7 cellular contexts compared by ENCODE assay signal in the genomic region with DNA sequence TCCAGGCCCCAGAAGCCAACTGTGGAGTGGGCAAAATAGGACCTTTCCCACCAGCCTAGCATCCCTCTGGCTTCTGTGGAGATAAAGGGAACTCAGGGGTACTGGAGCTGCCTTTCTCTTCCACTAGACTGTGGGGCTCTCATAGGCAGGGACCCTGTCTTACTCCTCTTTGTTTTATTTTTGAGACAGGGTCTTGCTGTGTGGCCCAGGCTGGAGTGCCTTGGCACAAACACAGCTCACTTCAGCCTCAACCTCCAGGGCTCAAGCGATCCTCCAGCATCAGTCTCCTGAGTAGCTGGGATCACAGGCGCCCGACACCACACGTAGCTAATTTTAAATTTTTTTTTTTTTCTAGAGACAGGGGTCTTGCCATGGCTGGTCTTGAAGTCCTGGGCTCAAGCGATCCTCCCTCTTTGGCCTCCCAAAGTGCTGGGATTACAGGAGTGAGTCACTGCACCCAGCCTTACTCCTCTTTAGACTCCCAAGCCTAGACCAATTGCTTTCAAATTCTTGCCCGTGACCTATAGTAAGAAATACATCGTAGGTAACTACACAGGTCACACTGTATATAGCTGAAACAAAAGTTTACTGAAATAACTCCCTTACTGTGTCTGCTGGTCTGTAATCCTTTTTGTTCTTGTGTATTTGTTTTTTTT. TPM values are rescaled to one million over a fixed set of nuclear protein-coding genes. Genes with fewer than 3 reads are reported as not detected.
A peak's percentile ranks its signal among the peaks of the same experiment; 100 is the strongest.
DNase-seq lines count a peak whose midpoint lies in the region; ATAC-seq and TF ChIP-seq lines count a peak whose summit lies in the region.

No MANE protein-coding gene starts in this region.

- WGBS in gastroesophageal sphincter (ENCODE audit: low coverage in 1 of 2), 2 donors: 79 to 87% methylated on average over 2 to 6 of the region's 7 CpGs

- H3K9me3 ChIP-seq in HAP-1: no peaks in the 10 kb centered on the region
- no peaks in the 10 kb centered on the region for H3K9me3 ChIP-seq in gastroesophageal sphincter

- CTCF ChIA-PET in activated CD4-positive, alpha-beta memory T cell treated with anti-CD3 and anti-CD28 coated beads for 36 hours (lab: Charles Lee): interaction anchor here (0.7 to 3.2 kb wide), 4 partner anchors 171 to 282 kb away, joined by 3 to 17 read pairs (median 14); no protein-coding TSS in a partner anchor

- DNase-seq in HAP-1 (ENCODE audit: low spot score in 2 of 2): no peak
- DNase-seq in activated CD4-positive, alpha-beta memory T cell treated with anti-CD3 and anti-CD28 coated beads for 36 hours: no peak
- DNase-seq in stimulated activated naive B cell treated with anti-CD40 and anti-IgM and Interleukin-4, amounts not matched to agents 10 μg/mL and 1 μg/mL and 100 μg/mL, for 72 hours: no peak
- no peak for DNase-seq in DMS153 (lab: John Stamatoyannopoulos, UW)
- no peak for DNase-seq in NCI-H345 treated with DMSO at 0.1 percent for 48 hours (lab: John Stamatoyannopoulos, UW; ENCODE audit: unreplicated experiment)
- no peak for DNase-seq in NCI-H1930 (lab: John Stamatoyannopoulos, UW)

- no peaks in the 10 kb centered on the region for H3K27me3 Mint-ChIP-seq in activated CD4-positive, alpha-beta memory T cell treated with anti-CD3 and anti-CD28 coated beads for 36 hours
- H3K27me3 Mint-ChIP-seq in stimulated activated naive B cell treated with anti-CD40 and anti-IgM and Interleukin-4, amounts not matched to agents 10 μg/mL and 1 μg/mL and 100 μg/mL, for 72 hours: peaks cover 0 to under 1% of the 10 kb centered on the region in 2 donors

- H3K27ac ChIP-seq in gastroesophageal sphincter: peak overlapping the region; percentile 88 to 99 (median 94)

- no peak overlapping the region for H3K27ac Mint-ChIP-seq in activated CD4-positive, alpha-beta memory T cell treated with anti-CD3 and anti-CD28 coated beads for 36 hours
- H3K27ac Mint-ChIP-seq in stimulated activated naive B cell treated with anti-CD40 and anti-IgM and Interleukin-4, amounts not matched to agents 10 μg/mL and 1 μg/mL and 100 μg/mL, for 72 hours: peak overlapping the region; percentile 98

- peaks cover 6% of the 10 kb centered on the region for H3K36me3 ChIP-seq in HAP-1 (replicated peaks)
- no peaks in the 10 kb centered on the region for H3K36me3 ChIP-seq in gastroesophageal sphincter

- no peak for TF ChIP-seq CTCF in gastroesophageal sphincter (IDR thresholded peaks at IDR 0.05)

- POLR2A ChIA-PET in activated CD4-positive, alpha-beta memory T cell treated with anti-CD3 and anti-CD28 coated beads for 36 hours (lab: Charles Lee): no interaction called here

- peaks cover 19% of the 10 kb centered on the region for H3K4me1 Mint-ChIP-seq in activated CD4-positive, alpha-beta memory T cell treated with anti-CD3 and anti-CD28 coated beads for 36 hours (ENCODE audit: low read depth)
- peaks cover 34 to 50% of the 10 kb centered on the region in 2 donors for H3K4me1 Mint-ChIP-seq in stimulated activated naive B cell treated with anti-CD40 and anti-IgM and Interleukin-4, amounts not matched to agents 10 μg/mL and 1 μg/mL and 100 μg/mL, for 72 hours

- ATAC-seq in gastroesophageal sphincter: no peak
- no peak for ATAC-seq in stimulated activated naive B cell treated with anti-CD40 and anti-IgM and Interleukin-4, amounts not matched to agents 10 μg/mL and 1 μg/mL and 100 μg/mL, for 72 hours (replicated peaks)

- H3K4me1 ChIP-seq in HAP-1 (peaks cover 28% of the 10 kb centered on the region), gastroesophageal sphincter (peaks cover 0 to 60% (median 35%) of the 10 kb centered on the region in 3 donors)

- no peak for TF ChIP-seq EP300 in gastroesophageal sphincter (IDR thresholded peaks at IDR 0.05)

- in situ Hi-C loops in HAP-1 (cut with MboI; ENCODE audit: low sequenced_read_pairs): no loop called here

- intact Hi-C loops in activated CD4-positive, alpha-beta memory T cell treated with anti-CD3 and anti-CD28 coated beads for 36 hours (cut with micrococcal nuclease): loop anchor here (2.0 to 5.0 kb wide), 3 partner anchors 98 to 355 kb away; a partner anchor contains a TSS

- H3K27me3 ChIP-seq in HAP-1 (ENCODE audit: low read depth): no peaks in the 10 kb centered on the region
- H3K27me3 ChIP-seq in gastroesophageal sphincter: no peaks in the 10 kb centered on the region

- no peak for TF ChIP-seq POLR2A in gastroesophageal sphincter (IDR thresholded peaks at IDR 0.05)

- H3K36me3 Mint-ChIP-seq in activated CD4-positive, alpha-beta memory T cell treated with anti-CD3 and anti-CD28 coated beads for 36 hours: no peaks in the 10 kb centered on the region
- H3K36me3 Mint-ChIP-seq in stimulated activated naive B cell treated with anti-CD40 and anti-IgM and Interleukin-4, amounts not matched to agents 10 μg/mL and 1 μg/mL and 100 μg/mL, for 72 hours: peaks cover 8 to 13% of the 10 kb centered on the region in 2 donors

- H3K4me3 ChIP-seq in HAP-1 (peak overlapping the region; percentile 83), gastroesophageal sphincter (peak overlapping the region in 1 of 2 donors; percentile 88)

- H3K4me3 Mint-ChIP-seq in activated CD4-positive, alpha-beta memory T cell treated with anti-CD3 and anti-CD28 coated beads for 36 hours: peak overlapping the region; percentile 87
- peak overlapping the region; percentile 91 to 96 for H3K4me3 Mint-ChIP-seq in stimulated activated naive B cell treated with anti-CD40 and anti-IgM and Interleukin-4, amounts not matched to agents 10 μg/mL and 1 μg/mL and 100 μg/mL, for 72 hours

- no peaks in the 10 kb centered on the region for H3K9me3 Mint-ChIP-seq in activated CD4-positive, alpha-beta memory T cell treated with anti-CD3 and anti-CD28 coated beads for 36 hours
- no peaks in the 10 kb centered on the region for H3K9me3 Mint-ChIP-seq in stimulated activated naive B cell treated with anti-CD40 and anti-IgM and Interleukin-4, amounts not matched to agents 10 μg/mL and 1 μg/mL and 100 μg/mL, for 72 hours

RNA-seq across cellular contexts. Expression of a gene that starts 2.6 kb away (rescaled TPM):
- total RNA-seq in activated CD4-positive, alpha-beta memory T cell treated with anti-CD3 and anti-CD28 coated beads for 36 hours: 10 to 100 TPM; 10.5 to 11.0 TPM
- 10 to 100 TPM; 15.9 to 39.7 (median 28.3) TPM for total RNA-seq in gastroesophageal sphincter
